In the genomic region with DNA sequence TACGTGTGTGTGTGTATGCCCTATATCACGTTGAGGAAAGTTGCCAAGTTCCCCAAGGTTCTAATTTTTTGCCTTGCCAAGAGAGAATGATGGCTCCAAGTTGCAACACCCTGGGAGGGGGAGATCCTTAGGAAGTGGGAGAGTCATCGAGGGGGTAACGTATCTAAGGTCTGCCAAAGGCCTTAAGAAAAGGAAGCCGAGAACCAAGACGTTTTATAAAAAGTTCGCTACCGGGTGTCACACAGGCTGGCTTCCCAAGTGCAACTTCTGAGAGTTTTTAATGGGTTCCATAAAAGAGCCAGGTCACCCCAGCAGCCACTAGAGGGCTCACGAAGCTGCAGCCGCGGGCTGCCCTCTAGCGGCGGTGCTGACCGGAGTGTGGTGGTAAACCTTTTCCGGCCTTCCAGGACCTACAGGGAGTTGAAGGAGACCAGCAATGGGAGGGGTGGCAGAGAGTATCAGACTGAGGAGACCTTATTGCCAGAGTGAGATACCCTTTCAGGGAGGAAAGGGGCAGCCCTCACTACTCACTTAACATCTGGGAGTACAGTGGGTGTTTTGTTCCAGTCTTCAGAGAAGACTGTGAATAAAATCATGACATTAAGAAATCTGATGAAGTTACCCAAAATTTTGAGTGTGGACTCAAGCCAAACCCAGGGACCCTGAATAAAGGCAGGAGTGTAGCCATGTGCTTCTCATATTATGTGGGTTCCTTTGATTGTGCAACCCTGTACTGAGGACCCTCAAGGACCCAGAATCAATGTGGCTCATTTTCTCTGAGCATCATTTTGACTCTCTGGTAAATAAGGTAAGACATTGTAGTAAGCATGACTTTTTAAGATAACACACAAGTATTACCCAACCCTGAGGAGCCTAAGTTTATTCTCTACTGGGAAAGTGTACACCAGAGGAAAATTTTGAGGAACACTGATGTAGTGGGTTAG, we compare ENCODE assay signal across 8 cellular contexts.
A peak's percentile ranks its signal among the peaks of the same experiment; 100 is the strongest.
DNase-seq lines count a peak whose midpoint lies in the region; ATAC-seq lines count a peak whose summit lies in the region.

No MANE protein-coding gene starts in this region.

- peak overlapping the region; percentile 92 for H3K4me3 Mint-ChIP-seq in memory B cell

- peak overlapping the region; percentile 90 for H3K27ac Mint-ChIP-seq in memory B cell

- H3K4me1 Mint-ChIP-seq in memory B cell: peaks cover 23% of the 10 kb centered on the region

- no peaks in the 10 kb centered on the region for H3K36me3 Mint-ChIP-seq in memory B cell

- no peaks in the 10 kb centered on the region for H3K9me3 Mint-ChIP-seq in memory B cell

- H3K27me3 Mint-ChIP-seq in memory B cell: peaks cover 1% of the 10 kb centered on the region

- DNase-seq in COLO668 (lab: John Stamatoyannopoulos, UW; ENCODE audit: unreplicated experiment) (peak; percentile 87), HK-2 (ENCODE audit: unreplicated experiment) (peak; percentile 86), NCI-H82 (lab: John Stamatoyannopoulos, UW) (peak; percentile 96), memory B cell (ENCODE audit: low spot score in 2 of 2) (peak; percentile 85 to 88)
- peak; percentile 89 to 91 for DNase-seq in activated CD4-positive, alpha-beta T cell treated with anti-CD3 and anti-CD28 coated beads, Interleukin-2, amount 50 U/mL, for 48 hours
- DNase-seq in effector CD4-positive, alpha-beta T cell: peak; percentile 82
- DNase-seq in stimulated activated CD8-positive, alpha-beta memory T cell treated with anti-CD3 and anti-CD28 coated beads, Interleukin-12 subunit alpha, Interleukin-12 subunit beta, amount 100 ng/mL, for 24 hours (ENCODE audit: extremely low read depth): peak; percentile 76

- ATAC-seq in GM19455 (IDR thresholded peaks at IDR 0.05; ENCODE audit: unreplicated experiment) (peak; percentile 54), memory B cell (ENCODE audit: low read depth) (peak; percentile 69)

Comparison
In these comparisons a context has a peak if more than half of its experiments do, and no peak if none do; other contexts are left out.
1. Peak in every context shown above with its lines: DNase-seq and ATAC-seq.